In the genomic region with DNA sequence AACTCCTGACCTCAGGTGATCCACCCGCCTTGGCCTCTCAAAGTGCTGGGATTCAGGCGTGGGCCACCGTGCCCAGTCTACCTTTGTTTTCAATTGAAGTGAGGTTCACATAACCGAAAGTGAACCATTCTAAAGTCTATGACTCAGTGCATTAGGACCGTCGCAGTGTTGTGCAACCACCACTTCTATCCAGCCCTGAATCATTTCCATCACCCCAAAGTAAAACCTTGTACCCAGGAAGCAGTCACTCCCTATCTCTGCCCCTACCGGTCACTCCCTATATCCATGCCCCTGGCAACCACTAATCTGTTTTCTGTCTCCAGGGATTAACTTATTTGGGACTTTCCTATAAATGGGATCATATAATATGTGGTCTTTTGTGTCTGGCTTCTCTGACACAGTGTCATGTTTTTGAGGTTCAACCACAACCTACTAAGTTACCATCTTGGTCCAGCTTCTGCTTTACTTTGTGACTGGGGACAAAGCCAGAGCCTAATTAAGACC, we compare ENCODE assay signal across 9 cellular contexts. TPM values are rescaled to one million over a fixed set of nuclear protein-coding genes. Genes with fewer than 3 reads are reported as not detected.
A peak's percentile ranks its signal among the peaks of the same experiment; 100 is the strongest.
DNase-seq lines count a peak whose midpoint lies in the region; ATAC-seq and TF ChIP-seq lines count a peak whose summit lies in the region.
"Had no signal": no experiment of that assay in that cellular context is flagged by ENCODE, and none has a peak within 500 bp of the region (broad histone marks: within the 10 kb centered on the region; RNA-seq: fewer than 3 reads in every experiment).

No MANE protein-coding gene starts in this region.

- no peaks in the 10 kb centered on the region for H3K4me1 Mint-ChIP-seq in T-helper 17 cell
- H3K4me1 Mint-ChIP-seq: B cell had no signal

- H3K36me3 Mint-ChIP-seq in T-helper 17 cell (ENCODE audit: low read depth), result no peaks in the 10 kb centered on the region

- H3K27ac Mint-ChIP-seq in T-helper 17 cell, result no peak overlapping the region
- H3K27ac Mint-ChIP-seq: B cell had no signal

- TF ChIP-seq CTCF in left ventricle myocardium inferior (IDR thresholded peaks at IDR 0.05; ENCODE audit: borderline replicate concordance), result no peak
- TF ChIP-seq CTCF in thyroid gland (IDR thresholded peaks at IDR 0.05), result no peak

- H3K27ac ChIP-seq in left ventricle myocardium inferior (replicated peaks) (peak overlapping the region; percentile 6), thyroid gland (peak overlapping the region; percentile 35 to 62 (median 53))

- no peaks in the 10 kb centered on the region for H3K36me3 ChIP-seq in left ventricle myocardium inferior
- H3K36me3 ChIP-seq in thyroid gland, result no peaks in the 10 kb centered on the region

- H3K9me3 ChIP-seq in T-helper 17 cell (ENCODE audit: control insufficient read depth, low read length, poor library complexity, severe bottlenecking) (no peaks in the 10 kb centered on the region), left ventricle myocardium inferior (replicated peaks) (no peaks in the 10 kb centered on the region), thyroid gland (no peaks in the 10 kb centered on the region)

- H3K4me3 Mint-ChIP-seq in T-helper 17 cell, result no peak overlapping the region
- H3K4me3 Mint-ChIP-seq: B cell had no signal

- H3K4me1 ChIP-seq in left ventricle myocardium inferior, result peaks cover 42% of the 10 kb centered on the region
- peaks cover 12 to 40% of the 10 kb centered on the region in 2 donors for H3K4me1 ChIP-seq in thyroid gland

- no peak for TF ChIP-seq POLR2A in thyroid gland (IDR thresholded peaks at IDR 0.05)

- H3K4me3 ChIP-seq in left ventricle myocardium inferior (no peak overlapping the region), thyroid gland (replicated peaks in 1 of 3) (no peak overlapping the region)

- peaks cover 13% of the 10 kb centered on the region for H3K27me3 Mint-ChIP-seq in T-helper 17 cell
- H3K27me3 Mint-ChIP-seq: B cell had no signal

- H3K27me3 ChIP-seq in left ventricle myocardium inferior (ENCODE audit: low read depth) (no peaks in the 10 kb centered on the region), thyroid gland (no peaks in the 10 kb centered on the region)

- intact Hi-C loops in left ventricle myocardium inferior (cut with micrococcal nuclease) (no loop called here), thyroid gland (cut with DNase I) (no loop called here)

- no peak for DNase-seq in activated CD4-positive, CD25-positive, alpha-beta regulatory T cell treated with anti-CD3 and anti-CD28 coated beads, Interleukin-2, amount 50 U/mL, for 72 hours
- DNase-seq in T-helper 17 cell (no peak), left ventricle myocardium inferior (no peak), thyroid gland (no peak)
- DNase-seq in stimulated activated CD4-positive, alpha-beta T cell treated with anti-CD3 and anti-CD28 coated beads, Interleukin-4, amount 100 ng/mL, for 4 hours, result no peak

- peak; percentile 26 to 48 for ATAC-seq in activated CD4-positive, CD25-positive, alpha-beta regulatory T cell treated with anti-CD3 and anti-CD28 coated beads, Interleukin-2, amount 50 U/mL, for 24 hours
- ATAC-seq in T-helper 17 cell, result peak; percentile 27
- no peak for ATAC-seq in HG03045 (IDR thresholded peaks at IDR 0.05; ENCODE audit: unreplicated experiment)
- ATAC-seq in HG03095 (IDR thresholded peaks at IDR 0.05; ENCODE audit: unreplicated experiment), result no peak

- WGBS in thyroid gland, 2 donors, result 64 to 82% methylated on average over 7 of the region's 7 CpGs

RNA-seq across cellular contexts. Expression of a gene that starts 28.3 kb away (rescaled TPM):
- total RNA-seq in T-helper 17 cell (1 to 10 TPM; 4.0 to 4.1 TPM), left ventricle myocardium inferior (34.0 TPM), thyroid gland (100 to 1,000 TPM in 2 of 4 donors, 10 to 100 TPM in 2; 68.7 to 172 (median 97.3) TPM)

Comparison
In these comparisons a context has a peak if more than half of its experiments do, and no peak if none do; other contexts are left out.
1. ATAC-seq: peak in activated CD4-positive, CD25-positive, alpha-beta regulatory T cell treated with anti-CD3 and anti-CD28 coated beads, Interleukin-2, amount 50 U/mL, for 24 hours (2 of 2) and T-helper 17 cell (single experiment); none in HG03045 (single experiment) and HG03095 (single experiment).